In genomic region chr1:6163973-6164617, GRCh38 we compare ENCODE assay signal across 1 cellular context.
TF ChIP-seq lines count a peak whose summit lies in the region.

No MANE protein-coding gene starts in this region.

TF ChIP-seq in IMR-90, 13 proteins besides CTCF, POLR2A, EP300 and RAD21 (continued from another document):
- TF ChIP-seq USF2 (IDR thresholded peaks at IDR 0.05; ENCODE audit: low read depth, low read length), result no peak
- no peak for TF ChIP-seq ELK1 (IDR thresholded peaks at IDR 0.05; ENCODE audit: borderline replicate concordance, low read depth, low read length)
- no peak for TF ChIP-seq FOS (IDR thresholded peaks at IDR 0.05; ENCODE audit: low read depth, low read length)
- TF ChIP-seq RFX5 (IDR thresholded peaks at IDR 0.05; ENCODE audit: low read depth, low read length), result no peak
- no peak for TF ChIP-seq MXI1 (IDR thresholded peaks at IDR 0.05; ENCODE audit: borderline replicate concordance, low read depth, low read length)
- no peak for TF ChIP-seq NFE2L2 (IDR thresholded peaks at IDR 0.05; ENCODE audit: low read depth, low read length)
- TF ChIP-seq CEBPB (IDR thresholded peaks at IDR 0.05; ENCODE audit: low read depth, low read length), result no peak
- TF ChIP-seq CHD1 (IDR thresholded peaks at IDR 0.05; ENCODE audit: low read depth, low read length), result no peak
- no peak for TF ChIP-seq RCOR1 (IDR thresholded peaks at IDR 0.05; ENCODE audit: insufficient replicate concordance, low read length)
